In genomic region chr19:5326545-5326944, GRCh38 we compare ENCODE assay signal across 1 cellular context.
TF ChIP-seq lines count a peak whose summit lies in the region.

No MANE protein-coding gene starts in this region.

TF ChIP-seq in K562, 482 proteins besides CTCF, POLR2A, EP300 and RAD21:
- TF ChIP-seq GTF3C2 (IDR thresholded peaks at IDR 0.05; ENCODE audit: borderline replicate concordance, extremely low read depth, insufficient read length) (no peak), ZNF184 (CRISPR knock-in tag; IDR thresholded peaks at IDR 0.05) (no peak), TEAD4 (IDR thresholded peaks at IDR 0.05; ENCODE audit: low read length) (no peak), TEAD4 (CRISPR knock-in tag; IDR thresholded peaks at IDR 0.05; ENCODE audit: borderline replicate concordance) (no peak), OTX1 (CRISPR knock-in tag; IDR thresholded peaks at IDR 0.05) (0 out of 2 replicates have a peak, but pooled peaks have one; percentile 40), HDGF (IDR thresholded peaks at IDR 0.05) (no peak), ZNF354B (CRISPR knock-in tag; IDR thresholded peaks at IDR 0.05) (no peak), CREB3L1 (IDR thresholded peaks at IDR 0.05; ENCODE audit: borderline replicate concordance, low read depth) (no peak), HDAC1 (IDR thresholded peaks at IDR 0.05) (peak in 1 of 2 experiments; percentile 20; a peak in 1 of 4 replicates)
- TF ChIP-seq, protein P1, sequence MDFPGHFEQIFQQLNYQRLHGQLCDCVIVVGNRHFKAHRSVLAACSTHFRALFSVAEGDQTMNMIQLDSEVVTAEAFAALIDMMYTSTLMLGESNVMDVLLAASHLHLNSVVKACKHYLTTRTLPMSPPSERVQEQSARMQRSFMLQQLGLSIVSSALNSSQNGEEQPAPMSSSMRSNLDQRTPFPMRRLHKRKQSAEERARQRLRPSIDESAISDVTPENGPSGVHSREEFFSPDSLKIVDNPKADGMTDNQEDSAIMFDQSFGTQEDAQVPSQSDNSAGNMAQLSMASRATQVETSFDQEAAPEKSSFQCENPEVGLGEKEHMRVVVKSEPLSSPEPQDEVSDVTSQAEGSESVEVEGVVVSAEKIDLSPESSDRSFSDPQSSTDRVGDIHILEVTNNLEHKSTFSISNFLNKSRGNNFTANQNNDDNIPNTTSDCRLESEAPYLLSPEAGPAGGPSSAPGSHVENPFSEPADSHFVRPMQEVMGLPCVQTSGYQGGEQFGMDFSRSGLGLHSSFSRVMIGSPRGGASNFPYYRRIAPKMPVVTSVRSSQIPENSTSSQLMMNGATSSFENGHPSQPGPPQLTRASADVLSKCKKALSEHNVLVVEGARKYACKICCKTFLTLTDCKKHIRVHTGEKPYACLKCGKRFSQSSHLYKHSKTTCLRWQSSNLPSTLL (IDR thresholded peaks at IDR 0.05), result 0 out of 2 replicates have a peak, but pooled peaks have one; percentile 24
- TF ChIP-seq, protein P2, sequence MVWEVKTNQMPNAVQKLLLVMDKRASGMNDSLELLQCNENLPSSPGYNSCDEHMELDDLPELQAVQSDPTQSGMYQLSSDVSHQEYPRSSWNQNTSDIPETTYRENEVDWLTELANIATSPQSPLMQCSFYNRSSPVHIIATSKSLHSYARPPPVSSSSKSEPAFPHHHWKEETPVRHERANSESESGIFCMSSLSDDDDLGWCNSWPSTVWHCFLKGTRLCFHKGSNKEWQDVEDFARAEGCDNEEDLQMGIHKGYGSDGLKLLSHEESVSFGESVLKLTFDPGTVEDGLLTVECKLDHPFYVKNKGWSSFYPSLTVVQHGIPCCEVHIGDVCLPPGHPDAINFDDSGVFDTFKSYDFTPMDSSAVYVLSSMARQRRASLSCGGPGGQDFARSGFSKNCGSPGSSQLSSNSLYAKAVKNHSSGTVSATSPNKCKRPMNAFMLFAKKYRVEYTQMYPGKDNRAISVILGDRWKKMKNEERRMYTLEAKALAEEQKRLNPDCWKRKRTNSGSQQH (CRISPR knock-in tag; IDR thresholded peaks at IDR 0.05), result 0 out of 2 replicates have a peak, but pooled peaks have one; percentile 19
- TF ChIP-seq, protein P3, sequence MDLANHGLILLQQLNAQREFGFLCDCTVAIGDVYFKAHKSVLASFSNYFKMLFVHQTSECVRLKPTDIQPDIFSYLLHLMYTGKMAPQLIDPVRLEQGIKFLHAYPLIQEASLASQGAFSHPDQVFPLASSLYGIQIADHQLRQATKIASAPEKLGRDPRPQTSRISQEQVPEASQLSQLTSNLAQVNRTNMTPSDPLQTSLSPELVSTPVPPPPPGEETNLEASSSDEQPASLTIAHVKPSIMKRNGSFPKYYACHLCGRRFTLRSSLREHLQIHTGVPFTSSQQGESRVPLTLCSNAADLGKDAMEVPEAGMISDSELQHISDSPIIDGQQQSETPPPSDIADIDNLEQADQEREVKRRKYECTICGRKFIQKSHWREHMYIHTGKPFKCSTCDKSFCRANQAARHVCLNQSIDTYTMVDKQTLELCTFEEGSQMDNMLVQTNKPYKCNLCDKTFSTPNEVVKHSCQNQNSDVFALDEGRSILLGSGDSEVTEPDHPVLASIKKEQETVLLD (IDR thresholded peaks at IDR 0.05), result 0 out of 2 replicates have a peak, but pooled peaks have one; percentile 26
- TF ChIP-seq, protein P4, sequence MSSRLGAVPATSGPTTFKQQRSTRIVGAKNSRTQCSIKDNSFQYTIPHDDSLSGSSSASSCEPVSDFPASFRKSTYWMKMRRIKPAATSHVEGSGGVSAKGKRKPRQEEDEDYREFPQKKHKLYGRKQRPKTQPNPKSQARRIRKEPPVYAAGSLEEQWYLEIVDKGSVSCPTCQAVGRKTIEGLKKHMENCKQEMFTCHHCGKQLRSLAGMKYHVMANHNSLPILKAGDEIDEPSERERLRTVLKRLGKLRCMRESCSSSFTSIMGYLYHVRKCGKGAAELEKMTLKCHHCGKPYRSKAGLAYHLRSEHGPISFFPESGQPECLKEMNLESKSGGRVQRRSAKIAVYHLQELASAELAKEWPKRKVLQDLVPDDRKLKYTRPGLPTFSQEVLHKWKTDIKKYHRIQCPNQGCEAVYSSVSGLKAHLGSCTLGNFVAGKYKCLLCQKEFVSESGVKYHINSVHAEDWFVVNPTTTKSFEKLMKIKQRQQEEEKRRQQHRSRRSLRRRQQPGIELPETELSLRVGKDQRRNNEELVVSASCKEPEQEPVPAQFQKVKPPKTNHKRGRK (tag; IDR thresholded peaks at IDR 0.05), result peak; percentile 86
